In genomic region chr11:65848693-65849092, GRCh38 we compare ENCODE assay signal across 6 cellular contexts. TPM values are rescaled to one million over a fixed set of nuclear protein-coding genes. Genes with fewer than 3 reads are reported as not detected.
"Had no signal": no experiment of that assay in that cellular context is flagged by ENCODE, and none has a peak within 500 bp of the region (broad histone marks: within the 10 kb centered on the region; RNA-seq: fewer than 3 reads in every experiment).

No MANE protein-coding gene starts in this region.

RNA-seq across cellular contexts. Expression of gene SNX32, which starts 14.9 kb away (rescaled TPM):
- total RNA-seq: GM23248, H4, HFFc6, HT1080, K562 had no signal

RNA-seq across cellular contexts. Expression of gene CTSW, which starts 30.9 kb away (rescaled TPM):
- total RNA-seq: H4, H7, K562 had no signal
